Comparison of ENCODE assay signal across 8 cellular contexts in genomic region chr7:130904031-130904757, GRCh38.
DNase-seq lines count a peak whose midpoint lies in the region; TF ChIP-seq lines count a peak whose summit lies in the region.

No MANE protein-coding gene starts in this region.

- DNase-seq in AG20443 (ENCODE audit: low spot score) (peak; percentile 38), MV-4-11 (lab: John Stamatoyannopoulos, UW) (peak; percentile 20), coronary artery (ENCODE audit: low spot score) (no peak), GM13976 (ENCODE audit: low spot score) (no peak), activated gamma-delta T cell (lab: John Stamatoyannopoulos, UW) (no peak), GOT3 (lab: John Stamatoyannopoulos, UW) (no peak), HuH-7 (ENCODE audit: low spot score) (no peak)

- TF ChIP-seq CTCF in coronary artery (IDR thresholded peaks at IDR 0.05) (no peak), GM13976 (IDR thresholded peaks at IDR 0.05; ENCODE audit: borderline replicate concordance, control extremely low read depth, extremely low read depth, insufficient read depth, missing control alignments) (no peak)

- no peaks in the 10 kb centered on the region for H3K9me3 ChIP-seq in mucosa of stomach (ENCODE audit: control insufficient read depth, low read length)

- H3K9ac ChIP-seq in mucosa of stomach (ENCODE audit: low read length) = peak overlapping the region; percentile 2

- peaks cover 69% of the 10 kb centered on the region for H3K4me1 ChIP-seq in mucosa of stomach (ENCODE audit: control insufficient read depth, insufficient read depth, low read length)

- in situ Hi-C loops in GM13976 (cut with MboI; ENCODE audit: low sequenced_read_pairs, unreplicated experiment) = loop anchor here (5.0 kb wide), 1 partner anchor 128 kb away; no protein-coding TSS in a partner anchor

- H3K4me3 ChIP-seq in coronary artery (peak overlapping the region; percentile 26), mucosa of stomach (ENCODE audit: low read length) (no peak overlapping the region)

- no peaks in the 10 kb centered on the region for H3K36me3 ChIP-seq in mucosa of stomach (ENCODE audit: control insufficient read depth, insufficient read depth, low read length)

- no peaks in the 10 kb centered on the region for H3K27me3 ChIP-seq in mucosa of stomach (ENCODE audit: control insufficient read depth, insufficient read depth, low read length)

- H3K27ac ChIP-seq in coronary artery = peak overlapping the region; percentile 70 to 81

Comparison
In these comparisons a context has a peak if more than half of its experiments do, and no peak if none do; other contexts are left out.
1. DNase-seq: peak in AG20443 (single experiment) and MV-4-11 (single experiment); none in coronary artery (single experiment), GM13976 (single experiment), activated gamma-delta T cell (single experiment), GOT3 (single experiment) and HuH-7 (single experiment).